1 cellular context compared by ENCODE assay signal in genomic region chr4:70901984-70902576, GRCh38.
A peak's percentile ranks its signal among the peaks of the same experiment; 100 is the strongest.
TF ChIP-seq lines count a peak whose summit lies in the region.

Gene MOB1B (plus strand): TSS chr4:70902369. CDS start chr4:70902537, 168 bp downstream.

TF ChIP-seq in HepG2, 621 proteins besides CTCF, POLR2A, EP300 and RAD21 (continued from another document and continues in another):
- TF ChIP-seq ZNF362 (CRISPR knock-in tag; IDR thresholded peaks at IDR 0.05; ENCODE audit: borderline replicate concordance) (no peak), IKZF5 (CRISPR knock-in tag; IDR thresholded peaks at IDR 0.05) (peak; percentile 39; the same call in 1 of the 2 replicates), JUNB (CRISPR knock-in tag; IDR thresholded peaks at IDR 0.05; ENCODE audit: borderline replicate concordance) (no peak), ZNF546 (CRISPR knock-in tag; conservative IDR thresholded peaks at IDR 0.05) (no peak), TRIM22 (IDR thresholded peaks at IDR 0.05) (no peak), RCOR2 (CRISPR knock-in tag; IDR thresholded peaks at IDR 0.05) (peak; percentile 54; the same call in 1 of the 2 replicates), CBX1 (IDR thresholded peaks at IDR 0.05; ENCODE audit: low read depth) (peak; percentile 20), SIN3B (IDR thresholded peaks at IDR 0.05; ENCODE audit: low read length) (no peak), IRF1 (CRISPR knock-in tag; IDR thresholded peaks at IDR 0.05; ENCODE audit: low read depth) (0 out of 2 replicates have a peak, but pooled peaks have one; percentile 12), THAP7 (CRISPR knock-in tag; IDR thresholded peaks at IDR 0.05) (no peak), E2F5 (CRISPR knock-in tag; conservative IDR thresholded peaks at IDR 0.05) (no peak), MAF1 (CRISPR knock-in tag; IDR thresholded peaks at IDR 0.05; ENCODE audit: borderline replicate concordance) (0 out of 2 replicates have a peak, but pooled peaks have one; percentile 49), MLLT10 (CRISPR knock-in tag; IDR thresholded peaks at IDR 0.05) (no peak), GPBP1L1 (CRISPR knock-in tag; IDR thresholded peaks at IDR 0.05) (no peak), ZNF576 (CRISPR knock-in tag; IDR thresholded peaks at IDR 0.05) (no peak), ZNF691 (CRISPR knock-in tag; IDR thresholded peaks at IDR 0.05; ENCODE audit: borderline replicate concordance, low read depth) (no peak; the same call in 1 of the 2 replicates), ZNF432 (CRISPR knock-in tag; IDR thresholded peaks at IDR 0.05; ENCODE audit: borderline replicate concordance) (no peak), PBX2 (CRISPR knock-in tag; IDR thresholded peaks at IDR 0.05) (no peak), ARID4A (CRISPR knock-in tag; IDR thresholded peaks at IDR 0.05; ENCODE audit: borderline replicate concordance) (peak; percentile 79), GABPB1 (CRISPR knock-in tag; IDR thresholded peaks at IDR 0.05) (peak; percentile 88), ZBTB7B (CRISPR knock-in tag; IDR thresholded peaks at IDR 0.05) (peak; percentile 97), RARA (CRISPR knock-in tag; IDR thresholded peaks at IDR 0.05) (no peak), ATF7 (IDR thresholded peaks at IDR 0.05) (no peak), ATF7 (CRISPR knock-in tag; IDR thresholded peaks at IDR 0.05) (peak; percentile 30; the same call in 1 of the 2 replicates), CBFB (CRISPR knock-in tag; IDR thresholded peaks at IDR 0.05) (no peak; the same call in 1 of the 2 replicates), HMG20B (CRISPR knock-in tag; conservative IDR thresholded peaks at IDR 0.05) (no peak), ZXDC (CRISPR knock-in tag; IDR thresholded peaks at IDR 0.05) (no peak), ZSCAN5A (CRISPR knock-in tag; IDR thresholded peaks at IDR 0.05; ENCODE audit: borderline replicate concordance) (no peak), ZNF205 (CRISPR knock-in tag; IDR thresholded peaks at IDR 0.05) (peak; percentile 69; the same call in 1 of the 2 replicates), ZMYM2 (CRISPR knock-in tag; IDR thresholded peaks at IDR 0.05) (no peak), PRDM15 (CRISPR knock-in tag; IDR thresholded peaks at IDR 0.05) (0 out of 2 replicates have a peak, but pooled peaks have one; percentile 32), JARID2 (CRISPR knock-in tag; IDR thresholded peaks at IDR 0.05; ENCODE audit: insufficient replicate concordance) (no peak), HNRNPUL1 (IDR thresholded peaks at IDR 0.05; ENCODE audit: low read depth, low read length) (no peak)
